17 cellular contexts compared by ENCODE assay signal in the genomic region with DNA sequence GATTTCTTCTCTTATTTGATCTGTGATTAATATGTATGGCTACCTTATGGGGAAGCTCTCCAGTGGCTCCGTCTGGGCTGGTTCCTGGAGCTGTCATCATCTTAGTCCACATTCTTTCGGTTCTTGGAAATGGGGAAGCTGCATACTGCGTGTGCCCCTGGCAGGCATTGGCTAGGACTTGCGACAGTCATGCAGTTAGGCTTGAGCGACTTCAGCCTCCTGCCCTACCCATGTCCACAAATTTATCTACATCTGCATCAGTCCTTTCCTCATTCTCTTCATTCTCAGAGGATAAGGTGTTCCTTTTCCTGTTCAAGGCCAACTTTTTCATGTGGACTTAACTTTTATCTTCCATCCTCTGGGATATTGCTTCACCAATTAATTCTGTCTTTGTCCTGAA.
A peak's percentile ranks its signal among the peaks of the same experiment; 100 is the strongest.
DNase-seq lines count a peak whose midpoint lies in the region; ATAC-seq, FAIRE-seq and TF ChIP-seq lines count a peak whose summit lies in the region.
"Had no signal": no experiment of that assay in that cellular context is flagged by ENCODE, and none has a peak within 500 bp of the region (broad histone marks: within the 10 kb centered on the region; RNA-seq: fewer than 3 reads in every experiment).

No MANE protein-coding gene starts in this region.

- ATAC-seq in esophagus mucosa: peak; percentile 74
- ATAC-seq in naive thymus-derived CD4-positive, alpha-beta T cell: peak; percentile 64
- ATAC-seq: WTC11 had no signal

- CTCF ChIA-PET in Caco-2 (lab: Charles Lee): no interaction called here
- CTCF ChIA-PET in naive thymus-derived CD4-positive, alpha-beta T cell (lab: Charles Lee): no interaction called here
- CTCF ChIA-PET in activated naive CD4-positive, alpha-beta T cell treated with anti-CD3 and anti-CD28 coated beads, Interleukin-2, amount 10 ng/mL, durations not matched to agents 7 days and 5 days (lab: Charles Lee): interaction anchor here (0.5 kb wide), 1 partner anchor 840 kb away, joined by 3 read pairs; no protein-coding TSS in a partner anchor

- no peak for TF ChIP-seq POLR2A in GM12891 (IDR thresholded peaks at IDR 0.05; ENCODE audit: low read depth, low read length)

- H3K4me3 ChIP-seq in Caco-2 (ENCODE audit: low read depth, low read length): no peak overlapping the region
- H3K4me3 ChIP-seq in naive thymus-derived CD4-positive, alpha-beta T cell (ENCODE audit: low read length): no peak overlapping the region
- H3K4me3 ChIP-seq: esophagus squamous epithelium, sigmoid colon had no signal

- POLR2A ChIA-PET in Caco-2 (lab: Charles Lee): interaction anchor here (1.7 kb wide), 1 partner anchor 19 kb away, joined by 5 read pairs; a partner anchor contains a TSS
- POLR2A ChIA-PET in naive thymus-derived CD4-positive, alpha-beta T cell (lab: Charles Lee): no interaction called here

- intact Hi-C loops in Caco-2 (cut with micrococcal nuclease; ENCODE audit: unreplicated experiment): loop anchor here (1.0 to 2.0 kb wide), 2 partner anchors 17 to 18 kb away; no protein-coding TSS in a partner anchor
- intact Hi-C loops in naive thymus-derived CD4-positive, alpha-beta T cell (cut with micrococcal nuclease): no loop called here

- no peaks in the 10 kb centered on the region for H3K36me3 ChIP-seq in Caco-2 (ENCODE audit: control insufficient read depth, insufficient read depth, low read length)
- no peaks in the 10 kb centered on the region for H3K36me3 ChIP-seq in naive thymus-derived CD4-positive, alpha-beta T cell (ENCODE audit: control insufficient read depth in 2 of 3, insufficient read depth in 3 of 3, low read length in 3 of 3)
- H3K36me3 ChIP-seq: esophagus squamous epithelium, sigmoid colon had no signal

- peak overlapping the region; percentile 39 for H3K4me3 Mint-ChIP-seq in Caco-2 (ENCODE audit: unreplicated experiment)
- no peak overlapping the region for H3K4me3 Mint-ChIP-seq in naive thymus-derived CD4-positive, alpha-beta T cell
- H3K4me3 Mint-ChIP-seq in activated naive CD4-positive, alpha-beta T cell treated with anti-CD3 and anti-CD28 coated beads, Interleukin-2, amount 10 ng/mL, durations not matched to agents 7 days and 5 days: no peak overlapping the region
- H3K4me3 Mint-ChIP-seq: dendritic cell treated with granulocyte-macrophage colony-stimulating factor and Interleukin-4, amounts not matched to agents 40 ng/mL and 50 ng/mL, for 4 days; nephron; WTC11 had no signal

- H3K27me3 ChIP-seq in Caco-2 (replicated peaks; ENCODE audit: control insufficient read depth, insufficient read depth, low read length): no peaks in the 10 kb centered on the region
- no peaks in the 10 kb centered on the region for H3K27me3 ChIP-seq in naive thymus-derived CD4-positive, alpha-beta T cell (ENCODE audit: control insufficient read depth in 2 of 2, insufficient read depth in 2 of 2, low read length in 2 of 2)
- H3K27me3 ChIP-seq: sigmoid colon had no signal

- H3K9me3 ChIP-seq in Caco-2: no peaks in the 10 kb centered on the region
- H3K9me3 ChIP-seq in naive thymus-derived CD4-positive, alpha-beta T cell (ENCODE audit: control insufficient read depth in 2 of 3, low read length in 3 of 3): no peaks in the 10 kb centered on the region
- H3K9me3 ChIP-seq: esophagus squamous epithelium, sigmoid colon had no signal

- H3K27ac Mint-ChIP-seq in Caco-2 (ENCODE audit: unreplicated experiment): peak overlapping the region; percentile 75
- no peak overlapping the region for H3K27ac Mint-ChIP-seq in naive thymus-derived CD4-positive, alpha-beta T cell
- H3K27ac Mint-ChIP-seq in activated naive CD4-positive, alpha-beta T cell treated with anti-CD3 and anti-CD28 coated beads, Interleukin-2, amount 10 ng/mL, durations not matched to agents 7 days and 5 days: no peak overlapping the region
- H3K27ac Mint-ChIP-seq: dendritic cell treated with granulocyte-macrophage colony-stimulating factor and Interleukin-4, amounts not matched to agents 40 ng/mL and 50 ng/mL, for 4 days; nephron; WTC11 had no signal

- no peaks in the 10 kb centered on the region for H3K9me3 Mint-ChIP-seq in Caco-2 (ENCODE audit: unreplicated experiment)
- H3K9me3 Mint-ChIP-seq in naive thymus-derived CD4-positive, alpha-beta T cell: peaks cover 0 to 3% (median 0%) of the 10 kb centered on the region in 11 donors
- H3K9me3 Mint-ChIP-seq in activated naive CD4-positive, alpha-beta T cell treated with anti-CD3 and anti-CD28 coated beads, Interleukin-2, amount 10 ng/mL, durations not matched to agents 7 days and 5 days: no peaks in the 10 kb centered on the region
- H3K9me3 Mint-ChIP-seq: dendritic cell treated with granulocyte-macrophage colony-stimulating factor and Interleukin-4, amounts not matched to agents 40 ng/mL and 50 ng/mL, for 4 days; nephron; WTC11 had no signal

- peaks cover 70% of the 10 kb centered on the region for H3K4me1 ChIP-seq in Caco-2
- H3K4me1 ChIP-seq in naive thymus-derived CD4-positive, alpha-beta T cell (ENCODE audit: control insufficient read depth in 2 of 2, insufficient read depth in 2 of 2, low read length in 2 of 2): no peaks in the 10 kb centered on the region
- H3K4me1 ChIP-seq: esophagus squamous epithelium, sigmoid colon had no signal

- no TSS peak for BruUV-seq in Caco-2 (replicated peaks; lab: Mats Ljungman, UMichigan)

- H3K27ac ChIP-seq in naive thymus-derived CD4-positive, alpha-beta T cell (ENCODE audit: low read depth, low read length): no peak overlapping the region
- H3K27ac ChIP-seq: esophagus squamous epithelium, sigmoid colon had no signal

- FAIRE-seq in GM12891 (lab: Jason Lieb, UNC): no peak

- no peak for TF ChIP-seq CTCF in Caco-2 (IDR thresholded peaks at IDR 0.05; ENCODE audit: insufficient read depth in 1 of 2, low read depth in 1 of 2, low read length in 1 of 2, severe bottlenecking in 1 of 2, unreplicated experiment in 1 of 2)

- H3K36me3 Mint-ChIP-seq in Caco-2 (ENCODE audit: insufficient read depth, unreplicated experiment): peaks cover 5% of the 10 kb centered on the region
- no peaks in the 10 kb centered on the region for H3K36me3 Mint-ChIP-seq in naive thymus-derived CD4-positive, alpha-beta T cell
- no peaks in the 10 kb centered on the region for H3K36me3 Mint-ChIP-seq in activated naive CD4-positive, alpha-beta T cell treated with anti-CD3 and anti-CD28 coated beads, Interleukin-2, amount 10 ng/mL, durations not matched to agents 7 days and 5 days
- H3K36me3 Mint-ChIP-seq: WTC11 had no signal

- H3K27me3 Mint-ChIP-seq in Caco-2 (ENCODE audit: insufficient read depth, unreplicated experiment): no peaks in the 10 kb centered on the region
- peaks cover 14 to 37% (median 30%) of the 10 kb centered on the region in 5 donors for H3K27me3 Mint-ChIP-seq in naive thymus-derived CD4-positive, alpha-beta T cell
- H3K27me3 Mint-ChIP-seq in activated naive CD4-positive, alpha-beta T cell treated with anti-CD3 and anti-CD28 coated beads, Interleukin-2, amount 10 ng/mL, durations not matched to agents 7 days and 5 days: peaks cover 16% of the 10 kb centered on the region

- peaks cover 38% of the 10 kb centered on the region for H3K4me1 Mint-ChIP-seq in Caco-2 (ENCODE audit: low read depth, unreplicated experiment)
- no peaks in the 10 kb centered on the region for H3K4me1 Mint-ChIP-seq in naive thymus-derived CD4-positive, alpha-beta T cell
- H3K4me1 Mint-ChIP-seq in activated naive CD4-positive, alpha-beta T cell treated with anti-CD3 and anti-CD28 coated beads, Interleukin-2, amount 10 ng/mL, durations not matched to agents 7 days and 5 days: no peaks in the 10 kb centered on the region
- H3K4me1 Mint-ChIP-seq: nephron, WTC11 had no signal

- peak; percentile 68 to 83 for DNase-seq in Caco-2
- peak; percentile 1 for DNase-seq in NOMO-1 treated with DMSO at 0.1 percent for 48 hours (lab: John Stamatoyannopoulos, UW; ENCODE audit: unreplicated experiment)
- DNase-seq in naive thymus-derived CD4-positive, alpha-beta T cell: no peak
- no peak for DNase-seq in GM12891 (ENCODE audit: insufficient read length, low spot score)
- no peak for DNase-seq in activated naive CD4-positive, alpha-beta T cell treated with anti-CD3 and anti-CD28 coated beads, Interleukin-2, amount 10 ng/mL, durations not matched to agents 7 days and 5 days
- no peak for DNase-seq in NCI-H1048 (lab: John Stamatoyannopoulos, UW)
- no peak for DNase-seq in DMS 273 treated with DMSO at 0.1 percent for 48 hours (lab: John Stamatoyannopoulos, UW)
- DNase-seq: activated naive CD4-positive, alpha-beta T cell treated with Interleukin-2 at 50 U/mL for 16 hours; esophagus squamous epithelium; NCI-H1092 treated with DMSO at 0.1 percent for 48 hours; NCI-H345; sigmoid colon; stimulated activated CD4-positive, alpha-beta T cell treated with anti-CD3 and anti-CD28 coated beads, Interleukin-2, amount 100 ng/mL, for 48 hours had no signal

TF ChIP-seq in GM12891, 5 proteins besides CTCF, POLR2A, EP300 and RAD21:
- no peak for TF ChIP-seq TAF1 (IDR thresholded peaks at IDR 0.05; ENCODE audit: low read depth, low read length)
- TF ChIP-seq POLR2AphosphoS5 (IDR thresholded peaks at IDR 0.05; ENCODE audit: low read depth, low read length): no peak
- no peak for TF ChIP-seq PAX5 (IDR thresholded peaks at IDR 0.05; ENCODE audit: insufficient read depth, low read length, severe bottlenecking)
- TF ChIP-seq POU2F2 (IDR thresholded peaks at IDR 0.05; ENCODE audit: low read depth, low read length): no peak
- TF ChIP-seq SPI1 (IDR thresholded peaks at IDR 0.05; ENCODE audit: low read depth, low read length): no peak

Comparison
In these comparisons a context has a peak if more than half of its experiments do, and no peak if none do; other contexts are left out.
1. DNase-seq: peak in Caco-2 (2 of 2) and NOMO-1 treated with DMSO at 0.1 percent for 48 hours (single experiment); none in naive thymus-derived CD4-positive, alpha-beta T cell (0 of 9), GM12891 (single experiment), activated naive CD4-positive, alpha-beta T cell treated with anti-CD3 and anti-CD28 coated beads, Interleukin-2, amount 10 ng/mL, durations not matched to agents 7 days and 5 days (single experiment), NCI-H1048 (single experiment) and DMS 273 treated with DMSO at 0.1 percent for 48 hours (single experiment).